14 cellular contexts compared by ENCODE assay signal in genomic region chrX:41027388-41027787, GRCh38. TPM values are rescaled to one million over a fixed set of nuclear protein-coding genes. Genes with fewer than 3 reads are reported as not detected.
DNase-seq lines count a peak whose midpoint lies in the region; ATAC-seq and TF ChIP-seq lines count a peak whose summit lies in the region.
"Had no signal": no experiment of that assay in that cellular context is flagged by ENCODE, and none has a peak within 500 bp of the region (broad histone marks: within the 10 kb centered on the region; RNA-seq: fewer than 3 reads in every experiment).

No MANE protein-coding gene starts in this region.

- no peaks in the 10 kb centered on the region for H3K79me1 ChIP-seq in H9 (ENCODE audit: insufficient read depth, low read depth, low read length, poor library complexity, severe bottlenecking)

- no peak for TF ChIP-seq CTCF in H9 (conservative IDR thresholded peaks at IDR 0.05)
- TF ChIP-seq CTCF in RWPE2 (IDR thresholded peaks at IDR 0.05; ENCODE audit: poor library complexity, severe bottlenecking), result no peak
- no peak for TF ChIP-seq CTCF in fibroblast of the aortic adventitia (IDR thresholded peaks at IDR 0.05; ENCODE audit: insufficient read depth, low read length)
- TF ChIP-seq CTCF in retinal pigment epithelial cell (conservative IDR thresholded peaks at IDR 0.05; ENCODE audit: low read depth, low read length), result no peak
- TF ChIP-seq CTCF in coronary artery (IDR thresholded peaks at IDR 0.05), result no peak

- H4K91ac ChIP-seq in H9 (ENCODE audit: insufficient read length, low read depth, low read length), result no peak overlapping the region

- no peak overlapping the region for H3K9ac ChIP-seq in H9 (ENCODE audit: extremely low read depth, insufficient read length, low read length)

- H2BK120ac ChIP-seq in H9 (ENCODE audit: low read depth, low read length, poor library complexity, severe bottlenecking), result no peak overlapping the region

- H3K56ac ChIP-seq in H9 (ENCODE audit: insufficient read length, low read depth, low read length), result no peak overlapping the region

- H4K20me1 ChIP-seq in H9 (ENCODE audit: control insufficient read depth, insufficient read depth, insufficient read length), result no peaks in the 10 kb centered on the region

- H3K79me2 ChIP-seq in H9 (ENCODE audit: insufficient read depth, low read length), result no peaks in the 10 kb centered on the region

- H3K4me1 ChIP-seq in H9 (ENCODE audit: insufficient read depth, low read length) (peaks cover 11% of the 10 kb centered on the region; the same call in 1 of the 2 replicates), RWPE2 (ENCODE audit: insufficient read depth, poor library complexity, severe bottlenecking) (peaks cover 7% of the 10 kb centered on the region)

- H3K4ac ChIP-seq in H9 (ENCODE audit: low read depth, low read length), result no peak overlapping the region

- H3K18ac ChIP-seq in H9 (ENCODE audit: insufficient read length, low read depth, low read length), result peak overlapping the region; percentile 41

- no peak overlapping the region for H3K23ac ChIP-seq in H9 (ENCODE audit: insufficient read length, low read depth, low read length)

- H3K27me3 ChIP-seq in H9 (ENCODE audit: insufficient read depth, low read length), result no peaks in the 10 kb centered on the region
- H3K27me3 ChIP-seq in RWPE2 (ENCODE audit: insufficient read depth, poor library complexity, severe bottlenecking), result no peaks in the 10 kb centered on the region

- H2AFZ ChIP-seq in H9 (ENCODE audit: low read length), result no peak overlapping the region

- peaks cover 26 to 37% of the 10 kb centered on the region in 2 experiments for H3K4me1 Mint-ChIP-seq in H9

- no peaks in the 10 kb centered on the region for H3K27me3 Mint-ChIP-seq in H9 (ENCODE audit: low read depth)

- H3K9me3 Mint-ChIP-seq in H9, result peaks cover 66 to 68% of the 10 kb centered on the region in 2 experiments

- H2AK5ac ChIP-seq in H9 (ENCODE audit: insufficient read length, low read length), result no peak overlapping the region

- peak; percentile 66 for ATAC-seq in RWPE2 (ENCODE audit: low read depth)
- ATAC-seq: left ventricle myocardium superior, Right ventricle myocardium inferior had no signal

- H4K8ac ChIP-seq in H9 (replicated peaks; ENCODE audit: insufficient read length, low read depth, low read length), result no peak overlapping the region

- H3K4me3 ChIP-seq in RWPE2 (ENCODE audit: severe bottlenecking) (no peak overlapping the region), fibroblast of the aortic adventitia (ENCODE audit: low read depth, low read length) (no peak overlapping the region), retinal pigment epithelial cell (ENCODE audit: low read length) (no peak overlapping the region), coronary artery (no peak overlapping the region)

- no peak overlapping the region for H2BK20ac ChIP-seq in H9 (ENCODE audit: low read depth, low read length, poor library complexity, severe bottlenecking)

- WGBS in H9 (ENCODE audit: extremely low coverage, insufficient read length, low lambda C conversion rate), result no CpG with 5 or more reads among the region's 8 CpGs

- H4K5ac ChIP-seq in H9 (ENCODE audit: insufficient read length, low read depth, low read length), result no peak overlapping the region

- H2BK15ac ChIP-seq in H9 (ENCODE audit: low read depth, low read length), result no peak overlapping the region

- H2BK12ac ChIP-seq in H9 (ENCODE audit: insufficient read length, low read depth, low read length), result no peak overlapping the region

- peak overlapping the region; percentile 79 to 98 (median 98); a peak in 6 of 7 replicates for H3K27ac Mint-ChIP-seq in H9

- H3K36me3 ChIP-seq in RWPE2 (ENCODE audit: low read depth), result no peaks in the 10 kb centered on the region

- DNase-seq in H9 (no peak), RWPE2 (ENCODE audit: low spot score) (no peak), fibroblast of the aortic adventitia (ENCODE audit: low read depth) (peak; percentile 66), retinal pigment epithelial cell (ENCODE audit: low read depth) (peak; percentile 80), SHP77 (lab: John Stamatoyannopoulos, UW) (no peak), HUDEP-2 (lab: John Stamatoyannopoulos, UW; ENCODE audit: unreplicated experiment in 76 of 76) (no peak), NCI-H2107 treated with DMSO at 0.1 percent for 48 hours (lab: John Stamatoyannopoulos, UW; ENCODE audit: unreplicated experiment) (no peak), coronary artery (ENCODE audit: low spot score) (no peak)
- DNase-seq: activated CD4-positive, alpha-beta T cell treated with anti-CD3 and anti-CD28 coated beads for 1 hour; activated gamma-delta T cell; GF-D8; left ventricle myocardium superior; NCI-H1694 had no signal

- H3K27ac ChIP-seq in H9 (ENCODE audit: insufficient read length, low read depth, low read length), result peak overlapping the region; percentile 94
- peak overlapping the region; percentile 60 for H3K27ac ChIP-seq in RWPE2 (ENCODE audit: poor library complexity, severe bottlenecking)
- no peak overlapping the region for H3K27ac ChIP-seq in coronary artery

- no peaks in the 10 kb centered on the region for H3K23me2 ChIP-seq in H9 (ENCODE audit: insufficient read length, low read depth, low read length, poor library complexity, severe bottlenecking)

- H3K4me2 ChIP-seq in H9 (ENCODE audit: insufficient read depth, insufficient read length, low read length), result peak overlapping the region; percentile 36

- H3K14ac ChIP-seq in H9 (ENCODE audit: insufficient read depth, low read length), result no peak overlapping the region

- no peak overlapping the region for H3T11ph ChIP-seq in H9 (ENCODE audit: low read length)

- peak overlapping the region in 1 of 2 experiments; percentile 64; a peak in 3 of 5 replicates for H3K4me3 Mint-ChIP-seq in H9

- H2BK5ac ChIP-seq in H9 (ENCODE audit: insufficient read length, low read length), result no peak overlapping the region

- no peaks in the 10 kb centered on the region for H3K9me3 ChIP-seq in H9 (ENCODE audit: control insufficient read depth, low read depth, low read length)
- no peaks in the 10 kb centered on the region for H3K9me3 ChIP-seq in RWPE2 (ENCODE audit: severe bottlenecking)

- H3K36me3 Mint-ChIP-seq in H9 (ENCODE audit: insufficient read depth in 1 of 3, low read depth in 3 of 3), result peaks cover 0 to 14% (median 7%) of the 10 kb centered on the region in 3 experiments; a peak in 4 of 7 replicates

RNA-seq across cellular contexts. Expression of gene USP9X, which starts 57.9 kb away (rescaled TPM):
- total RNA-seq in H9 (2021), result 268 and 284 TPM in 2 replicates
- total RNA-seq in fibroblast of the aortic adventitia (ENCODE audit: low replicate concordance), result 99.1 and 102 TPM in 2 replicates

Comparison
In these comparisons a context has a peak if more than half of its experiments do, and no peak if none do; other contexts are left out.
1. DNase-seq: peak in fibroblast of the aortic adventitia (single experiment) and retinal pigment epithelial cell (single experiment); none in H9 (single experiment), RWPE2 (single experiment), SHP77 (0 of 2), HUDEP-2 (0 of 76), NCI-H2107 treated with DMSO at 0.1 percent for 48 hours (single experiment) and coronary artery (single experiment).
2. H3K27ac ChIP-seq: peak in H9 (single experiment) and RWPE2 (single experiment); none in coronary artery (0 of 2).